Comparison of ENCODE assay signal across 9 cellular contexts in the genomic region with DNA sequence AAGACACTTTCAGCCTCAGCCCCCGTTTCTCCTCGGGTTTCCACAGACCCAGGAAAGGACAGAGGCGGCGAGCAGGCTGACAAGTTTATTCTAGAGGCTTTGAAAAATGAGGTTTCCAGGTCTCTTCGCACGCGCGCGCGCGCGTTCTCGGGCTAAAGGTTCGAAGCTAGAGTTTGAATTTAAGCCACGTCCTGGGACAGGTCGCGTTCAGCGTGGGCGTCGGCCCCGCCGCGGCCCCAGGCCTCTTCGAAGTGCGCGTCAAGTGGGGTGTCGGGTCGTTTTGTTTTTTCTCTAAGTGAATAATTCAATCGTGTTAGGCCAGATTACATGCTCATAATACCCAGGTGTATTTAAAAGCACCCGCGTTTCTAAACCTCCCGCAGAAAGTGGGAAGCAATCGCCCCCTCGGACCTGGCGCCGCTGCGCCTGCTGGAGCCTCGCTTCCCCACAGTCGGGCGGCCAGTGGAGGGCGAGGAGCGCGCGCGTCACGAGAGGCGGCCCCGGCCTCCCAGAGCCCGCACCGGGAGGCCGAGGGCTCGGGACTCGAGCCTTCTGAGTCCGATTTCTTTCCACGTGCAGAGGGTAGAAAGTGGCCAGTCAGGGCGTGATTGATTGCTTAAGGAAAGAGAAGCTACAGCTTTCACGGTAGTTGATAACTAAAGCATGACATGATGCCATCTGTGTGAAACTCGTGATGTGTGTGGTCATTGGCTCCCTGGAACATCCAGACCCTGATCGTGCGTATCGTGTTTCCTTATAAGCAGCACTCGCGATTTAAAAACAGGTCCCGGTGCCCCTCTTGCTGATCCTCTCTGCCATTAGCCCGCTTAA. TPM values are rescaled to one million over a fixed set of nuclear protein-coding genes. Genes with fewer than 3 reads are reported as not detected.
DNase-seq lines count a peak whose midpoint lies in the region; ATAC-seq and TF ChIP-seq lines count a peak whose summit lies in the region.
"Had no signal": no experiment of that assay in that cellular context is flagged by ENCODE, and none has a peak within 500 bp of the region (broad histone marks: within the 10 kb centered on the region; RNA-seq: fewer than 3 reads in every experiment).

No MANE protein-coding gene starts in this region.

- H3K9me3 ChIP-seq in mucosa of stomach (ENCODE audit: control insufficient read depth, low read length), result no peaks in the 10 kb centered on the region
- H3K9me3 ChIP-seq in uterus, result no peaks in the 10 kb centered on the region

- H3K27me3 ChIP-seq in mucosa of stomach (ENCODE audit: control insufficient read depth, insufficient read depth, low read length), result peaks cover 62% of the 10 kb centered on the region
- peaks cover 0 to 39% of the 10 kb centered on the region in 2 donors for H3K27me3 ChIP-seq in uterus

- intact Hi-C loops in uterus (cut with DNase I; ENCODE audit: low total_unique reads), result no loop called here

- H3K9ac ChIP-seq in mucosa of stomach (ENCODE audit: low read length), result peak overlapping the region; percentile 56

- no peak for ATAC-seq in activated naive CD8-positive, alpha-beta T cell treated with anti-CD3 and anti-CD28 coated beads, Interleukin-2, amount 50 U/mL, for 24 hours
- ATAC-seq in esophagus mucosa, result peak; percentile 42
- ATAC-seq: activated T-helper 17 cell treated with anti-CD3 and anti-CD28 coated beads, Interleukin-2, amount 50 U/mL, for 72 hours had no signal

- DNase-seq in activated naive CD8-positive, alpha-beta T cell treated with anti-CD3 and anti-CD28 coated beads, Interleukin-2, amount 50 U/mL, for 24 hours, result no peak
- DNase-seq in uterus, result no peak
- no peak for DNase-seq in activated CD4-positive, CD25-positive, alpha-beta regulatory T cell (lab: John Stamatoyannopoulos, UW)
- DNase-seq in NCI-H2171 treated with DMSO at 0.1 percent for 48 hours (lab: John Stamatoyannopoulos, UW), result no peak
- no peak for DNase-seq in NOMO-1 treated with dmso at 0.1 percent for 144 hours (lab: John Stamatoyannopoulos, UW; ENCODE audit: unreplicated experiment)

- no peak for TF ChIP-seq POLR2A in uterus (IDR thresholded peaks at IDR 0.05)

- no peak overlapping the region for H3K27ac Mint-ChIP-seq in activated naive CD8-positive, alpha-beta T cell
- H3K27ac Mint-ChIP-seq in activated naive CD8-positive, alpha-beta T cell treated with anti-CD3 and anti-CD28 coated beads, Interleukin-2, amount 50 U/mL, for 24 hours, result no peak overlapping the region
- H3K27ac Mint-ChIP-seq: activated T-helper 17 cell treated with anti-CD3 and anti-CD28 coated beads, Interleukin-2, amount 50 U/mL, for 72 hours had no signal

- H3K4me3 ChIP-seq in mucosa of stomach (ENCODE audit: low read length) (peak overlapping the region; percentile 62), uterus (peak overlapping the region; percentile 22 to 31)

- H3K27me3 Mint-ChIP-seq in activated naive CD8-positive, alpha-beta T cell, result peaks cover 60% of the 10 kb centered on the region
- peaks cover 66% of the 10 kb centered on the region for H3K27me3 Mint-ChIP-seq in activated naive CD8-positive, alpha-beta T cell treated with anti-CD3 and anti-CD28 coated beads, Interleukin-2, amount 50 U/mL, for 24 hours

- peak overlapping the region; percentile 58 for H3K4me3 Mint-ChIP-seq in activated naive CD8-positive, alpha-beta T cell
- no peak overlapping the region for H3K4me3 Mint-ChIP-seq in activated naive CD8-positive, alpha-beta T cell treated with anti-CD3 and anti-CD28 coated beads, Interleukin-2, amount 50 U/mL, for 24 hours
- H3K4me3 Mint-ChIP-seq: activated T-helper 17 cell treated with anti-CD3 and anti-CD28 coated beads, Interleukin-2, amount 50 U/mL, for 72 hours had no signal

- H3K36me3 ChIP-seq in mucosa of stomach (ENCODE audit: control insufficient read depth, insufficient read depth, low read length), result no peaks in the 10 kb centered on the region
- H3K36me3 ChIP-seq in uterus, result no peaks in the 10 kb centered on the region

- H3K4me1 Mint-ChIP-seq in activated naive CD8-positive, alpha-beta T cell (ENCODE audit: low read depth), result peaks cover 17% of the 10 kb centered on the region
- H3K4me1 Mint-ChIP-seq in activated naive CD8-positive, alpha-beta T cell treated with anti-CD3 and anti-CD28 coated beads, Interleukin-2, amount 50 U/mL, for 24 hours, result peaks cover 14% of the 10 kb centered on the region

- H3K4me1 ChIP-seq in mucosa of stomach (ENCODE audit: control insufficient read depth, insufficient read depth, low read length) (peaks cover 22% of the 10 kb centered on the region), uterus (peaks cover 0 to 5% of the 10 kb centered on the region in 2 donors)

- no peaks in the 10 kb centered on the region for H3K9me3 Mint-ChIP-seq in activated naive CD8-positive, alpha-beta T cell (ENCODE audit: low read depth)
- H3K9me3 Mint-ChIP-seq in activated naive CD8-positive, alpha-beta T cell treated with anti-CD3 and anti-CD28 coated beads, Interleukin-2, amount 50 U/mL, for 24 hours, result peaks cover 4% of the 10 kb centered on the region
- H3K9me3 Mint-ChIP-seq: activated T-helper 17 cell treated with anti-CD3 and anti-CD28 coated beads, Interleukin-2, amount 50 U/mL, for 72 hours had no signal

- no peaks in the 10 kb centered on the region for H3K36me3 Mint-ChIP-seq in activated naive CD8-positive, alpha-beta T cell
- peaks cover 6% of the 10 kb centered on the region for H3K36me3 Mint-ChIP-seq in activated naive CD8-positive, alpha-beta T cell treated with anti-CD3 and anti-CD28 coated beads, Interleukin-2, amount 50 U/mL, for 24 hours (ENCODE audit: low read depth)

- peak overlapping the region; percentile 25 to 63 for H3K27ac ChIP-seq in uterus

- TF ChIP-seq CTCF in uterus (IDR thresholded peaks at IDR 0.05), result no peak

RNA-seq across cellular contexts. Expression of gene SOX2, which starts 15.8 kb away (rescaled TPM):
- 16.0 TPM for total RNA-seq in esophagus mucosa
- under 1 TPM in 2 of 4 donors, not detected in 2; 0.18 to 0.35 TPM for total RNA-seq in uterus

Comparison
In these comparisons a context has a peak if more than half of its experiments do, and no peak if none do; other contexts are left out.
1. RNA of gene SOX2, which starts 15.8 kb away (total RNA-seq): 16.0 TPM in esophagus mucosa (single experiment); 0.18 to 0.35 TPM in uterus; every median in the first group is over 10 times any median in the second.